ENCODE assay signal across 30 cellular contexts in genomic region chr11:82465481-82465880, GRCh38.
"Had no signal": no experiment of that assay in that cellular context is flagged by ENCODE, and none has a peak within 500 bp of the region (broad histone marks: within the 10 kb centered on the region; RNA-seq: fewer than 3 reads in every experiment).

No MANE protein-coding gene starts in this region.

- H3K9me3 Mint-ChIP-seq: activated CD4-positive, alpha-beta T cell treated with anti-CD3 and anti-CD28 coated beads, Interleukin-2, amount 10 ng/mL, durations not matched to agents 24 days and 14 days; activated naive CD8-positive, alpha-beta T cell treated with anti-CD3 and anti-CD28 coated beads for 36 hours; activated T-cell treated with anti-CD3 and anti-CD28 coated beads, Interleukin-2, amount 50 U/mL, for 72 hours; brain had no signal

- H3K27me3 Mint-ChIP-seq: activated CD4-positive, alpha-beta T cell treated with anti-CD3 and anti-CD28 coated beads, Interleukin-2, amount 10 ng/mL, durations not matched to agents 24 days and 14 days; activated CD8-positive, alpha-beta T cell treated with anti-CD3 and anti-CD28 coated beads for 36 hours; activated naive CD8-positive, alpha-beta T cell treated with anti-CD3 and anti-CD28 coated beads for 36 hours; activated T-helper 17 cell treated with anti-CD3 and anti-CD28 coated beads, Interleukin-2, amount 50 U/mL, for 72 hours had no signal

- H3K4me1 Mint-ChIP-seq: activated CD4-positive, alpha-beta T cell treated with anti-CD3 and anti-CD28 coated beads, Interleukin-2, amount 10 ng/mL, durations not matched to agents 24 days and 14 days; activated naive CD8-positive, alpha-beta T cell treated with anti-CD3 and anti-CD28 coated beads for 36 hours; activated T-helper 17 cell treated with anti-CD3 and anti-CD28 coated beads, Interleukin-2, amount 50 U/mL, for 72 hours had no signal

- H3K36me3 Mint-ChIP-seq: activated naive CD8-positive, alpha-beta T cell treated with anti-CD3 and anti-CD28 coated beads for 36 hours; brain had no signal

- H3K27ac Mint-ChIP-seq: activated CD4-positive, alpha-beta T cell treated with anti-CD3 and anti-CD28 coated beads, Interleukin-2, amount 10 ng/mL, durations not matched to agents 24 days and 14 days; activated CD8-positive, alpha-beta T cell treated with anti-CD3 and anti-CD28 coated beads for 36 hours; activated naive CD8-positive, alpha-beta T cell treated with anti-CD3 and anti-CD28 coated beads for 36 hours; activated T-cell treated with anti-CD3 and anti-CD28 coated beads, Interleukin-2, amount 50 U/mL, for 72 hours; activated T-helper 17 cell treated with anti-CD3 and anti-CD28 coated beads, Interleukin-2, amount 50 U/mL, for 72 hours; brain had no signal

- H3K4me3 Mint-ChIP-seq: activated CD4-positive, alpha-beta T cell treated with anti-CD3 and anti-CD28 coated beads, Interleukin-2, amount 10 ng/mL, durations not matched to agents 24 days and 14 days; activated CD8-positive, alpha-beta T cell treated with anti-CD3 and anti-CD28 coated beads for 36 hours; activated naive CD8-positive, alpha-beta T cell treated with anti-CD3 and anti-CD28 coated beads for 36 hours; activated T-cell treated with anti-CD3 and anti-CD28 coated beads, Interleukin-2, amount 50 U/mL, for 72 hours; activated T-helper 17 cell treated with anti-CD3 and anti-CD28 coated beads, Interleukin-2, amount 50 U/mL, for 72 hours; brain had no signal

- H3K4me3 ChIP-seq: ascending aorta had no signal

- DNase-seq: activated CD4-positive, alpha-beta T cell treated with anti-CD3 and anti-CD28 coated beads, Interleukin-2, amount 10 ng/mL, durations not matched to agents 24 days and 14 days; activated CD4-positive, alpha-beta T cell treated with anti-CD3 and anti-CD28 coated beads, Interleukin-2, amount 50 U/mL, for 4 hours; activated CD4-positive, CD25-positive, alpha-beta regulatory T cell; activated CD8-positive, alpha-beta T cell treated with anti-CD3 and anti-CD28 coated beads for 36 hours; activated effector memory CD4-positive, alpha-beta T cell treated with anti-CD3 and anti-CD28 coated beads, Interleukin-2, amount 50 U/mL, for 16 hours; activated naive CD4-positive, alpha-beta T cell; activated naive CD4-positive, alpha-beta T cell treated with anti-CD3 and anti-CD28 coated beads, Interleukin-2, amount 50 U/mL, for 16 hours; activated naive CD8-positive, alpha-beta T cell treated with anti-CD3 and anti-CD28 coated beads for 36 hours; activated T-cell treated with anti-CD3 and anti-CD28 coated beads, Interleukin-2, amount 50 U/mL, for 1 hour; activated T-cell treated with anti-CD3 and anti-CD28 coated beads, Interleukin-2, amount 50 U/mL, for 72 hours; amniotic stem cell; central memory CD4-positive, alpha-beta T cell; Kasumi-1; MM.1S; MV-4-11; NCI-H1092; NCI-H1436 treated with DMSO at 0.1 percent for 48 hours; NCI-H1694 treated with DMSO at 0.1 percent for 48 hours; NCI-H2029; NCI-H345; NCI-H524 treated with DMSO at 0.1 percent for 48 hours; SIG-M5; SW 1271; T1000; WERI-Rb-1 had no signal

- ATAC-seq: activated CD8-positive, alpha-beta T cell treated with anti-CD3 and anti-CD28 coated beads for 36 hours; activated T-cell treated with anti-CD3 and anti-CD28 coated beads, Interleukin-2, amount 50 U/mL, for 72 hours; activated T-helper 17 cell treated with anti-CD3 and anti-CD28 coated beads, Interleukin-2, amount 50 U/mL, for 72 hours; Panc1; Right ventricle myocardium inferior had no signal
